In the genomic region with DNA sequence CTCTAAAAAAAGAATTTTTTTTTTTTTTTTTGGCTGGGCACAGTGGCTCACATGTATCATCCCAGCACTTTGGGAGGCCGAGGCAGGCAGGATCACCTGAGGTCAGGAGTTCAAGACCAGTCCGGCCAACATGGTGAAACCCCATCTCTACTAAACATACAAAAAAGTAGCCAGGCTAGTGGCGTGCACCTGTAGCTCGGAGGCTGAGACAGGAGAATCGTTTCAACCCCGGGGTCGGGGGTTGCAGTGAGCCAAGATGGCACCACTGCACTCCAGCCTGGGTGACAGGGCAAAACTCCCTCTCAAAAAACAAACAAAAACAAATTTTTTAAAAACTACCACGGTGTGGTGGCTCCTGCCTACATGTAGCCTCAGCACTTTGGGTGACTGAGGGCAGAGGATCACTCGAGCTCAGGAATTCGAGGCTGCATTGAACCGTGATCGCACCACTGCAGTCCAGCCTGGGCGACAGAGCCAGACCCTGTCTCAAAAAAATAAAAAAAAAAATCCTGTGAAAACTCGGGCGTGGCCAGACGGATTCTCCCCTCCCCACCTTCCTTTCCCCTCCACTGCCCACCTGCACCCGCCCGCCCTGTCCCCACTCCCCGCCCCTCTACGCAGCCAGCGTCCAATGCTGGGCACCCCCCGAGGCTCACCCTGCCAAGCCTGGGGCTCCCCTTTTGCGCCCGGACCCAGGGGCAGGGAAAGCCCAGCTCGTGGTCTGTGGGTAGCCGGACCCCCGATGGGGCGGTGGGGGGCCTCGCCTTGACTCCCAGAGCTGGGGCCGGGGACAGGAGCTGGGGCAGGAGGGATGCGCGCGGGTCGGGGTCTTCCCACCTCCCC, we compare ENCODE assay signal across 8 cellular contexts. TPM values are rescaled to one million over a fixed set of nuclear protein-coding genes. Genes with fewer than 3 reads are reported as not detected.
DNase-seq lines count a peak whose midpoint lies in the region; ATAC-seq and TF ChIP-seq lines count a peak whose summit lies in the region.

No MANE protein-coding gene starts in this region.

- H3K9me3 ChIP-seq in WERI-Rb-1 (ENCODE audit: severe bottlenecking) = no peaks in the 10 kb centered on the region
- H3K9me3 ChIP-seq in gastroesophageal sphincter = no peaks in the 10 kb centered on the region
- no peaks in the 10 kb centered on the region for H3K9me3 ChIP-seq in prostate gland

- TF ChIP-seq CTCF in WERI-Rb-1 (IDR thresholded peaks at IDR 0.05; ENCODE audit: low read depth, low read length) (no peak), gastroesophageal sphincter (IDR thresholded peaks at IDR 0.05) (no peak), prostate gland (IDR thresholded peaks at IDR 0.05) (no peak)

- H3K27me3 ChIP-seq in WERI-Rb-1 (ENCODE audit: insufficient read depth, low read depth, severe bottlenecking) (no peaks in the 10 kb centered on the region), gastroesophageal sphincter (no peaks in the 10 kb centered on the region), prostate gland (replicated peaks; ENCODE audit: insufficient read depth) (no peaks in the 10 kb centered on the region)

- H3K36me3 ChIP-seq in WERI-Rb-1 = peaks cover 15% of the 10 kb centered on the region
- peaks cover 0 to 3% of the 10 kb centered on the region in 2 donors for H3K36me3 ChIP-seq in gastroesophageal sphincter
- H3K36me3 ChIP-seq in prostate gland = no peaks in the 10 kb centered on the region

- TF ChIP-seq EP300 in gastroesophageal sphincter (IDR thresholded peaks at IDR 0.05) = no peak

- H3K4me1 ChIP-seq in gastroesophageal sphincter (peaks cover 0 to 31% (median 4%) of the 10 kb centered on the region in 3 donors), prostate gland (replicated peaks) (peaks cover 2% of the 10 kb centered on the region)

- ATAC-seq in HG03045 (IDR thresholded peaks at IDR 0.05; ENCODE audit: unreplicated experiment) (peak; percentile 35), gastroesophageal sphincter (peak; percentile 30), GM18519 (IDR thresholded peaks at IDR 0.05; ENCODE audit: low FRiP score, unreplicated experiment) (no peak)

- H3K4me3 ChIP-seq in WERI-Rb-1 (ENCODE audit: low read depth, low read length) (peak overlapping the region; percentile 62), gastroesophageal sphincter (peak overlapping the region; percentile 66 to 91), prostate gland (peak overlapping the region; percentile 69 to 84)

- peak; percentile 71 for DNase-seq in activated gamma-delta T cell (lab: John Stamatoyannopoulos, UW)
- DNase-seq in activated gamma-delta T cell treated with Interleukin-2 at 50 U/mL for 16 hours = no peak
- DNase-seq in WERI-Rb-1 = peak; percentile 39
- no peak for DNase-seq in prostate gland (ENCODE audit: low spot score)
- DNase-seq in NOMO-1 treated with dmso at 0.1 percent for 144 hours (lab: John Stamatoyannopoulos, UW; ENCODE audit: unreplicated experiment) = no peak

- TF ChIP-seq POLR2A in gastroesophageal sphincter (IDR thresholded peaks at IDR 0.05) (no peak), prostate gland (IDR thresholded peaks at IDR 0.05) (no peak)

- intact Hi-C loops in prostate gland (cut with DNase I) = no loop called here

- WGBS in gastroesophageal sphincter (ENCODE audit: low coverage in 1 of 2), 2 donors = 30 to 39% methylated on average over 7 to 8 of the region's 34 CpGs
- WGBS in prostate gland = 22% methylated on average over 27 of the region's 34 CpGs

- H3K27ac ChIP-seq in WERI-Rb-1 (peak overlapping the region; percentile 82), gastroesophageal sphincter (peak overlapping the region in 3 of 4 donors; percentile 32 to 76 (median 46)), prostate gland (peak overlapping the region; percentile 84)

RNA-seq across cellular contexts. Expression of a gene that starts 0.7 kb away (rescaled TPM):
- total RNA-seq in gastroesophageal sphincter (10 to 100 TPM in 1 of 4 donors, 1 to 10 TPM in 3; 3.3 to 15.6 (median 6.7) TPM), prostate gland (10 to 100 TPM; 20.5 to 24.8 TPM)

RNA-seq across cellular contexts. Expression of a gene that starts 32.0 kb away (rescaled TPM):
- total RNA-seq in gastroesophageal sphincter (10 to 100 TPM in 3 of 4 donors, 1 to 10 TPM in 1; 9.7 to 31.6 (median 14.8) TPM), prostate gland (10 to 100 TPM; 25.2 to 27.0 TPM)

RNA-seq across cellular contexts. Expression of a gene that starts 32.1 kb away (rescaled TPM):
- total RNA-seq in gastroesophageal sphincter (10 to 100 TPM in 3 of 4 donors, 1 to 10 TPM in 1; 7.5 to 24.4 (median 12.3) TPM), prostate gland (10 to 100 TPM; 12.8 to 57.7 TPM)

RNA-seq across cellular contexts. Expression of a gene that starts 36.5 kb away (rescaled TPM):
- 10 to 100 TPM; 11.7 to 48.7 (median 24.4) TPM for total RNA-seq in gastroesophageal sphincter
- total RNA-seq in prostate gland = 10 to 100 TPM; 31.6 to 50.1 TPM

RNA-seq across cellular contexts. Expression of a gene that starts 46.0 kb away (rescaled TPM):
- 10 to 100 TPM in 3 of 4 donors, 1 to 10 TPM in 1; 6.7 to 24.1 (median 19.9) TPM for total RNA-seq in gastroesophageal sphincter
- total RNA-seq in prostate gland = 10 to 100 TPM; 23.2 to 46.4 TPM

Comparison
In these comparisons a context has a peak if more than half of its experiments do, and no peak if none do; other contexts are left out.
1. DNase-seq: peak in activated gamma-delta T cell (single experiment) and WERI-Rb-1 (single experiment); none in activated gamma-delta T cell treated with Interleukin-2 at 50 U/mL for 16 hours (single experiment), prostate gland (single experiment) and NOMO-1 treated with dmso at 0.1 percent for 144 hours (single experiment).
2. Peak in every context shown above with its lines, with median percentiles within 50 percentile points of each other: H3K27ac ChIP-seq and H3K4me3 ChIP-seq.